Comparison of ENCODE assay signal across 9 cellular contexts in the genomic region with DNA sequence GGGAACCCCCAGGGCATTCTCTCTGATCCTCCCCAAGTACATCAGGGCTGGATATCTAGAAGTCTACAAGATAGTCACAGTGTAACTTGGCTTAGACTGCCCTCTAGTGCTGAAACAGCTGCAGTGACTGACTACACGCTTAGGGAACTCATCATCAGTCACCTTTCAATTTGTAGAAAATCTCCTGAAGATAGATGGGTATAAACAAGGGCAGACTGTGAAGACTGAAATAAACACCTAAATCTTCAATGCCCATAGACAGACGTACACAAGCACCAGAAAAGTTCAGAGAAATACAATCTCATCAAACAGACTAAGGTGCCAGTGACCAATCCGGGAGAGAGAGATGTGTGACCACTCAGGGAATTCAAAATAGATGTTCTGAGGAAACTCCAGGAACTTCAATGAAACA. TPM values are rescaled to one million over a fixed set of nuclear protein-coding genes. Genes with fewer than 3 reads are reported as not detected.
DNase-seq lines count a peak whose midpoint lies in the region; ATAC-seq, FAIRE-seq and TF ChIP-seq lines count a peak whose summit lies in the region.
"Had no signal": no experiment of that assay in that cellular context is flagged by ENCODE, and none has a peak within 500 bp of the region (broad histone marks: within the 10 kb centered on the region; RNA-seq: fewer than 3 reads in every experiment).

No MANE protein-coding gene starts in this region.

- intact Hi-C loops in endothelial cell of umbilical vein (cut with micrococcal nuclease) = loop anchor here (1.0 to 5.0 kb wide), 8 partner anchors 83 to 686 kb away; a partner anchor contains a TSS

- no peak overlapping the region for H3K4me2 ChIP-seq in endothelial cell of umbilical vein (ENCODE audit: insufficient read depth, low read length)

- H3K9ac ChIP-seq in endothelial cell of umbilical vein (replicated peaks; ENCODE audit: extremely low read depth, insufficient read depth, low read length) = no peak overlapping the region

- peaks cover 0 to 10% of the 10 kb centered on the region in 2 experiments for H3K36me3 ChIP-seq in endothelial cell of umbilical vein (ENCODE audit: control insufficient read depth in 2 of 2, extremely low read depth in 1 of 2, insufficient read depth in 2 of 2, low read length in 2 of 2)
- H3K36me3 ChIP-seq in suprapubic skin = peaks cover 11% of the 10 kb centered on the region

- TF ChIP-seq POLR2A in endothelial cell of umbilical vein (IDR thresholded peaks at IDR 0.05; ENCODE audit: low read depth, low read length) = no peak
- TF ChIP-seq POLR2A in suprapubic skin (IDR thresholded peaks at IDR 0.05) = no peak

- WGBS in suprapubic skin = 58% methylated on average over 3 of the region's 3 CpGs

- H3K4me3 ChIP-seq in endothelial cell of umbilical vein (replicated peaks in 1 of 3; ENCODE audit: insufficient read depth in 1 of 3, low read depth in 1 of 3, low read length in 3 of 3) (no peak overlapping the region), suprapubic skin (no peak overlapping the region)
- H3K4me3 ChIP-seq: skin epidermis had no signal

- peak; percentile 91 for TF ChIP-seq CTCF in GM12872 (IDR thresholded peaks at IDR 0.05; ENCODE audit: insufficient read depth, low read depth, low read length)
- TF ChIP-seq CTCF in endothelial cell of umbilical vein (IDR thresholded peaks at IDR 0.05; ENCODE audit: extremely low read depth in 1 of 2, insufficient read depth in 1 of 2, low read depth in 1 of 2, low read length in 2 of 2) = peak; percentile 77 to 78
- TF ChIP-seq CTCF in suprapubic skin (IDR thresholded peaks at IDR 0.05) = peak; percentile 65 to 80

- no peak overlapping the region for H2AFZ ChIP-seq in endothelial cell of umbilical vein (ENCODE audit: low read depth, low read length)

- H3K4me1 ChIP-seq in endothelial cell of umbilical vein (ENCODE audit: control insufficient read depth, extremely low read depth, insufficient read depth, low read length) (no peaks in the 10 kb centered on the region), suprapubic skin (peaks cover 11% of the 10 kb centered on the region)

- no peak overlapping the region for H3K27ac ChIP-seq in endothelial cell of umbilical vein (ENCODE audit: insufficient read depth, low read depth, low read length)
- H3K27ac ChIP-seq in suprapubic skin = no peak overlapping the region

- POLR2A ChIA-PET in endothelial cell of umbilical vein (lab: Charles Lee) = interaction anchor here (1.0 kb wide), 1 partner anchor 81 kb away, joined by 3 read pairs; no protein-coding TSS in a partner anchor

- no peaks in the 10 kb centered on the region for H3K9me3 ChIP-seq in endothelial cell of umbilical vein (replicated peaks; ENCODE audit: control insufficient read depth, insufficient read depth, low read length)
- H3K9me3 ChIP-seq in suprapubic skin = no peaks in the 10 kb centered on the region

- H3K79me2 ChIP-seq in endothelial cell of umbilical vein (ENCODE audit: control insufficient read depth, insufficient read depth, low read length) = no peaks in the 10 kb centered on the region

- peak; percentile 92 for FAIRE-seq in endothelial cell of umbilical vein (lab: Jason Lieb, UNC)

- no peaks in the 10 kb centered on the region for H4K20me1 ChIP-seq in endothelial cell of umbilical vein (replicated peaks; ENCODE audit: control insufficient read depth, extremely low read depth, insufficient read depth, low read length)

- TF ChIP-seq EP300 in suprapubic skin (IDR thresholded peaks at IDR 0.05) = no peak

- BruUV-seq in endothelial cell of umbilical vein (replicated peaks; lab: Mats Ljungman, UMichigan) = no TSS peak

- peak; percentile 63 for ATAC-seq in HG03025 (IDR thresholded peaks at IDR 0.05; ENCODE audit: low FRiP score, unreplicated experiment)

- dilution Hi-C loops in endothelial cell of umbilical vein (cut with MboI; ENCODE audit: extremely low pct_ligation_motif_present, low sequenced_read_pairs) = no loop called here

- DNase-seq in A172 (ENCODE audit: low spot score) (peak; percentile 80), NCI-H446 (lab: John Stamatoyannopoulos, UW) (peak; percentile 35 to 82), endothelial cell of umbilical vein (ENCODE audit: low read depth, low spot score) (peak; percentile 68), myocyte (ENCODE audit: low read depth) (peak; percentile 61), suprapubic skin (ENCODE audit: low spot score in 2 of 2) (no peak)
- DNase-seq in activated CD4-positive, alpha-beta T cell treated with anti-CD3 and anti-CD28 coated beads for 48 hours = peak; percentile 67

- no peaks in the 10 kb centered on the region for H3K27me3 ChIP-seq in endothelial cell of umbilical vein (ENCODE audit: control insufficient read depth in 2 of 2, insufficient read depth in 2 of 2, low read length in 2 of 2)
- H3K27me3 ChIP-seq in suprapubic skin = no peaks in the 10 kb centered on the region

- H3K9me1 ChIP-seq in endothelial cell of umbilical vein (replicated peaks; ENCODE audit: control insufficient read depth, extremely low read depth, insufficient read depth, low read length) = no peaks in the 10 kb centered on the region

- CTCF ChIA-PET in endothelial cell of umbilical vein (lab: Charles Lee) = interaction anchor here (0.8 to 6.6 kb wide), 19 partner anchors 9 to 687 kb away, joined by 3 to 148 read pairs (median 5); a partner anchor contains a TSS

TF ChIP-seq in endothelial cell of umbilical vein, 7 proteins besides CTCF, POLR2A, EP300 and RAD21:
- TF ChIP-seq JUN (IDR thresholded peaks at IDR 0.05; ENCODE audit: borderline replicate concordance, insufficient read depth, insufficient read length, low read depth) (no peak), GATA2 (IDR thresholded peaks at IDR 0.05; ENCODE audit: insufficient read depth, insufficient read length, low read depth, low read length) (no peak), MYC (IDR thresholded peaks at IDR 0.05; ENCODE audit: low read depth, low read length) (no peak)
- TF ChIP-seq, protein P1, sequence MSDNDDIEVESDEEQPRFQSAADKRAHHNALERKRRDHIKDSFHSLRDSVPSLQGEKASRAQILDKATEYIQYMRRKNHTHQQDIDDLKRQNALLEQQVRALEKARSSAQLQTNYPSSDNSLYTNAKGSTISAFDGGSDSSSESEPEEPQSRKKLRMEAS (IDR thresholded peaks at IDR 0.05; ENCODE audit: insufficient read depth, insufficient read length) = no peak

RNA-seq across cellular contexts. Expression of a gene that starts 46.6 kb away (rescaled TPM):
- 24.5 and 28.1 TPM in 2 replicates for total RNA-seq in A172 (2014; rRNA removed; shearing (Covaris generic))
- total RNA-seq in endothelial cell of umbilical vein (18.4 and 21.0 TPM in 2 replicates), myocyte (5.3 and 6.8 TPM in 2 replicates), suprapubic skin (10 to 100 TPM in 1 of 4 donors, 1 to 10 TPM in 3; 3.3 to 11.9 (median 4.7) TPM)
- polyA plus RNA-seq in endothelial cell of umbilical vein = 22.3 and 27.0 TPM in 2 replicates
- 20.3 and 21.1 TPM in 2 replicates for polyA plus RNA-seq in endothelial cell of umbilical vein (2011; cell fraction: cytosol; rRNA removed)
- polyA plus RNA-seq in endothelial cell of umbilical vein (2011; cell fraction: nucleus; rRNA removed) = 13.5 and 15.3 TPM in 2 replicates
- polyA plus RNA-seq in endothelial cell of umbilical vein (2012) = 12.6 and 15.4 TPM in 2 replicates
- 27.0 and 35.5 TPM in 2 replicates for polyA minus RNA-seq in endothelial cell of umbilical vein
- polyA minus RNA-seq in endothelial cell of umbilical vein (2011; cell fraction: cytosol; rRNA and poly(A)+ RNA removed) = 10.3 TPM
- 9.9 and 12.6 TPM in 2 replicates for polyA minus RNA-seq in endothelial cell of umbilical vein (2011; cell fraction: nucleus; rRNA and poly(A)+ RNA removed)
- 10.1 TPM for polyA plus RNA-seq in myocyte (2012)

Comparison
In these comparisons a context has a peak if more than half of its experiments do, and no peak if none do; other contexts are left out.
1. DNase-seq: peak in A172 (single experiment), NCI-H446 (2 of 2), activated CD4-positive, alpha-beta T cell treated with anti-CD3 and anti-CD28 coated beads for 48 hours (single experiment), endothelial cell of umbilical vein (single experiment) and myocyte (single experiment); none in suprapubic skin (0 of 2).
2. Peak in every context shown above with its lines, with median percentiles within 50 percentile points of each other: CTCF ChIP-seq.